In the genomic region with DNA sequence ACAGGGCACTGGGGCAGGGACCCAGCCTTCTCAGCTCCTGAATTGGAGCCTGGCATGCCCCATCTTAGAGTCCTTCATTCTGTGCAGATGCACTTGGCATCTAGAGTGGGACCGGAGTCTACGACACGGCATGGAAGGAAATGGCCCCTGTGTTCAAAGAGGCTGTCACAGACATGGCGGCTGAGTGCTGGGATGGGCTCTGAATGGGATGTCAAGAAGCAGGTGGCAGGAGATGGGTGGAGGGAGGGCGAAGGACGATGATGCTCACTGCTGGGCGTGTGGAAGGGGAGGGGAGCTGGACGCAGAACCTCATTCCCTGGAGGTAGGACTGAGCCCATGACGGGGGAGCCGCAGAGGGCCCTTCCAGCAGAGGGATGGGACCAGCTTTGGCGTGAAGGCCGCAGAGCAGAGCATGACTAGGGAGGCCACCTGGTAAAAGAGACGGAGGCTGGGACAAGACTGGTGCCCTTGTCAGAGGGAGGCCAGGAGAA, we compare ENCODE assay signal across 2 cellular contexts.
TF ChIP-seq lines count a peak whose summit lies in the region.

No MANE protein-coding gene starts in this region.

TF ChIP-seq in SK-N-SH, 30 proteins besides CTCF, POLR2A, EP300 and RAD21 (continued from another document):
- TF ChIP-seq, protein P1, sequence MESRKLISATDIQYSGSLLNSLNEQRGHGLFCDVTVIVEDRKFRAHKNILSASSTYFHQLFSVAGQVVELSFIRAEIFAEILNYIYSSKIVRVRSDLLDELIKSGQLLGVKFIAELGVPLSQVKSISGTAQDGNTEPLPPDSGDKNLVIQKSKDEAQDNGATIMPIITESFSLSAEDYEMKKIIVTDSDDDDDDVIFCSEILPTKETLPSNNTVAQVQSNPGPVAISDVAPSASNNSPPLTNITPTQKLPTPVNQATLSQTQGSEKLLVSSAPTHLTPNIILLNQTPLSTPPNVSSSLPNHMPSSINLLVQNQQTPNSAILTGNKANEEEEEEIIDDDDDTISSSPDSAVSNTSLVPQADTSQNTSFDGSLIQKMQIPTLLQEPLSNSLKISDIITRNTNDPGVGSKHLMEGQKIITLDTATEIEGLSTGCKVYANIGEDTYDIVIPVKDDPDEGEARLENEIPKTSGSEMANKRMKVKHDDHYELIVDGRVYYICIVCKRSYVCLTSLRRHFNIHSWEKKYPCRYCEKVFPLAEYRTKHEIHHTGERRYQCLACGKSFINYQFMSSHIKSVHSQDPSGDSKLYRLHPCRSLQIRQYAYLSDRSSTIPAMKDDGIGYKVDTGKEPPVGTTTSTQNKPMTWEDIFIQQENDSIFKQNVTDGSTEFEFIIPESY (IDR thresholded peaks at IDR 0.05; ENCODE audit: borderline replicate concordance, low read depth) = no peak
- TF ChIP-seq FOXM1 (IDR thresholded peaks at IDR 0.05; ENCODE audit: low read depth) = no peak
- no peak for TF ChIP-seq GATA2 (CRISPR knock-in tag; IDR thresholded peaks at IDR 0.05)
- TF ChIP-seq POLR2AphosphoS5 (IDR thresholded peaks at IDR 0.05; ENCODE audit: low read depth, low read length) = no peak
- no peak for TF ChIP-seq YY1 (IDR thresholded peaks at IDR 0.05; ENCODE audit: low read depth)
- TF ChIP-seq TEAD4 (IDR thresholded peaks at IDR 0.05; ENCODE audit: borderline replicate concordance, insufficient read depth) = no peak
- TF ChIP-seq FOSL2 (IDR thresholded peaks at IDR 0.05; ENCODE audit: borderline replicate concordance, low read depth) = no peak
- no peak for TF ChIP-seq CHD2 (IDR thresholded peaks at IDR 0.05; ENCODE audit: low read length, partially characterized antibody)
- TF ChIP-seq SMC3 (IDR thresholded peaks at IDR 0.05; ENCODE audit: low read depth, low read length) = no peak
- TF ChIP-seq, protein P2, sequence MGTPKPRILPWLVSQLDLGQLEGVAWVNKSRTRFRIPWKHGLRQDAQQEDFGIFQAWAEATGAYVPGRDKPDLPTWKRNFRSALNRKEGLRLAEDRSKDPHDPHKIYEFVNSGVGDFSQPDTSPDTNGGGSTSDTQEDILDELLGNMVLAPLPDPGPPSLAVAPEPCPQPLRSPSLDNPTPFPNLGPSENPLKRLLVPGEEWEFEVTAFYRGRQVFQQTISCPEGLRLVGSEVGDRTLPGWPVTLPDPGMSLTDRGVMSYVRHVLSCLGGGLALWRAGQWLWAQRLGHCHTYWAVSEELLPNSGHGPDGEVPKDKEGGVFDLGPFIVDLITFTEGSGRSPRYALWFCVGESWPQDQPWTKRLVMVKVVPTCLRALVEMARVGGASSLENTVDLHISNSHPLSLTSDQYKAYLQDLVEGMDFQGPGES (IDR thresholded peaks at IDR 0.05; ENCODE audit: low read depth, low read length) = no peak

TF ChIP-seq in SK-N-SH treated with all-trans-retinoic acid at 6 μM for 48 hours, 23 proteins besides CTCF, POLR2A, EP300 and RAD21 (continued from another document):
- TF ChIP-seq, protein P3, sequence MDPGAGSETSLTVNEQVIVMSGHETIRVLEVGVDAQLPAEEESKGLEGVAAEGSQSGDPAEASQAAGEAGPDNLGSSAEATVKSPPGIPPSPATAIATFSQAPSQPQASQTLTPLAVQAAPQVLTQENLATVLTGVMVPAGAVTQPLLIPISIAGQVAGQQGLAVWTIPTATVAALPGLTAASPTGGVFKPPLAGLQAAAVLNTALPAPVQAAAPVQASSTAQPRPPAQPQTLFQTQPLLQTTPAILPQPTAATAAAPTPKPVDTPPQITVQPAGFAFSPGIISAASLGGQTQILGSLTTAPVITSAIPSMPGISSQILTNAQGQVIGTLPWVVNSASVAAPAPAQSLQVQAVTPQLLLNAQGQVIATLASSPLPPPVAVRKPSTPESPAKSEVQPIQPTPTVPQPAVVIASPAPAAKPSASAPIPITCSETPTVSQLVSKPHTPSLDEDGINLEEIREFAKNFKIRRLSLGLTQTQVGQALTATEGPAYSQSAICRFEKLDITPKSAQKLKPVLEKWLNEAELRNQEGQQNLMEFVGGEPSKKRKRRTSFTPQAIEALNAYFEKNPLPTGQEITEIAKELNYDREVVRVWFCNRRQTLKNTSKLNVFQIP (CRISPR knock-in tag; IDR thresholded peaks at IDR 0.05; ENCODE audit: borderline replicate concordance, low read depth) = no peak
- TF ChIP-seq OSR1 (CRISPR knock-in tag; IDR thresholded peaks at IDR 0.05) (no peak), TOX (CRISPR knock-in tag; IDR thresholded peaks at IDR 0.05; ENCODE audit: borderline replicate concordance) (no peak), BACH2 (CRISPR knock-in tag; IDR thresholded peaks at IDR 0.05; ENCODE audit: borderline replicate concordance) (no peak), ZC3H10 (CRISPR knock-in tag; IDR thresholded peaks at IDR 0.05) (no peak), GLIS3 (CRISPR knock-in tag; IDR thresholded peaks at IDR 0.05) (no peak), CSDC2 (CRISPR knock-in tag; IDR thresholded peaks at IDR 0.05) (no peak)
- TF ChIP-seq, protein P4, sequence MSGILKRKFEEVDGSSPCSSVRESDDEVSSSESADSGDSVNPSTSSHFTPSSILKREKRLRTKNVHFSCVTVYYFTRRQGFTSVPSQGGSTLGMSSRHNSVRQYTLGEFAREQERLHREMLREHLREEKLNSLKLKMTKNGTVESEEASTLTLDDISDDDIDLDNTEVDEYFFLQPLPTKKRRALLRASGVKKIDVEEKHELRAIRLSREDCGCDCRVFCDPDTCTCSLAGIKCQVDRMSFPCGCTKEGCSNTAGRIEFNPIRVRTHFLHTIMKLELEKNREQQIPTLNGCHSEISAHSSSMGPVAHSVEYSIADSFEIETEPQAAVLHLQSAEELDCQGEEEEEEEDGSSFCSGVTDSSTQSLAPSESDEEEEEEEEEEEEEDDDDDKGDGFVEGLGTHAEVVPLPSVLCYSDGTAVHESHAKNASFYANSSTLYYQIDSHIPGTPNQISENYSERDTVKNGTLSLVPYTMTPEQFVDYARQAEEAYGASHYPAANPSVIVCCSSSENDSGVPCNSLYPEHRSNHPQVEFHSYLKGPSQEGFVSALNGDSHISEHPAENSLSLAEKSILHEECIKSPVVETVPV (CRISPR knock-in tag; IDR thresholded peaks at IDR 0.05) = no peak
- TF ChIP-seq, protein P5, sequence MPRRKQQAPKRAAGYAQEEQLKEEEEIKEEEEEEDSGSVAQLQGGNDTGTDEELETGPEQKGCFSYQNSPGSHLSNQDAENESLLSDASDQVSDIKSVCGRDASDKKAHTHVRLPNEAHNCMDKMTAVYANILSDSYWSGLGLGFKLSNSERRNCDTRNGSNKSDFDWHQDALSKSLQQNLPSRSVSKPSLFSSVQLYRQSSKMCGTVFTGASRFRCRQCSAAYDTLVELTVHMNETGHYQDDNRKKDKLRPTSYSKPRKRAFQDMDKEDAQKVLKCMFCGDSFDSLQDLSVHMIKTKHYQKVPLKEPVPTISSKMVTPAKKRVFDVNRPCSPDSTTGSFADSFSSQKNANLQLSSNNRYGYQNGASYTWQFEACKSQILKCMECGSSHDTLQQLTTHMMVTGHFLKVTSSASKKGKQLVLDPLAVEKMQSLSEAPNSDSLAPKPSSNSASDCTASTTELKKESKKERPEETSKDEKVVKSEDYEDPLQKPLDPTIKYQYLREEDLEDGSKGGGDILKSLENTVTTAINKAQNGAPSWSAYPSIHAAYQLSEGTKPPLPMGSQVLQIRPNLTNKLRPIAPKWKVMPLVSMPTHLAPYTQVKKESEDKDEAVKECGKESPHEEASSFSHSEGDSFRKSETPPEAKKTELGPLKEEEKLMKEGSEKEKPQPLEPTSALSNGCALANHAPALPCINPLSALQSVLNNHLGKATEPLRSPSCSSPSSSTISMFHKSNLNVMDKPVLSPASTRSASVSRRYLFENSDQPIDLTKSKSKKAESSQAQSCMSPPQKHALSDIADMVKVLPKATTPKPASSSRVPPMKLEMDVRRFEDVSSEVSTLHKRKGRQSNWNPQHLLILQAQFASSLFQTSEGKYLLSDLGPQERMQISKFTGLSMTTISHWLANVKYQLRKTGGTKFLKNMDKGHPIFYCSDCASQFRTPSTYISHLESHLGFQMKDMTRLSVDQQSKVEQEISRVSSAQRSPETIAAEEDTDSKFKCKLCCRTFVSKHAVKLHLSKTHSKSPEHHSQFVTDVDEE (CRISPR knock-in tag; IDR thresholded peaks at IDR 0.05) = no peak
